Comparison of ENCODE assay signal across 7 cellular contexts in the genomic region with DNA sequence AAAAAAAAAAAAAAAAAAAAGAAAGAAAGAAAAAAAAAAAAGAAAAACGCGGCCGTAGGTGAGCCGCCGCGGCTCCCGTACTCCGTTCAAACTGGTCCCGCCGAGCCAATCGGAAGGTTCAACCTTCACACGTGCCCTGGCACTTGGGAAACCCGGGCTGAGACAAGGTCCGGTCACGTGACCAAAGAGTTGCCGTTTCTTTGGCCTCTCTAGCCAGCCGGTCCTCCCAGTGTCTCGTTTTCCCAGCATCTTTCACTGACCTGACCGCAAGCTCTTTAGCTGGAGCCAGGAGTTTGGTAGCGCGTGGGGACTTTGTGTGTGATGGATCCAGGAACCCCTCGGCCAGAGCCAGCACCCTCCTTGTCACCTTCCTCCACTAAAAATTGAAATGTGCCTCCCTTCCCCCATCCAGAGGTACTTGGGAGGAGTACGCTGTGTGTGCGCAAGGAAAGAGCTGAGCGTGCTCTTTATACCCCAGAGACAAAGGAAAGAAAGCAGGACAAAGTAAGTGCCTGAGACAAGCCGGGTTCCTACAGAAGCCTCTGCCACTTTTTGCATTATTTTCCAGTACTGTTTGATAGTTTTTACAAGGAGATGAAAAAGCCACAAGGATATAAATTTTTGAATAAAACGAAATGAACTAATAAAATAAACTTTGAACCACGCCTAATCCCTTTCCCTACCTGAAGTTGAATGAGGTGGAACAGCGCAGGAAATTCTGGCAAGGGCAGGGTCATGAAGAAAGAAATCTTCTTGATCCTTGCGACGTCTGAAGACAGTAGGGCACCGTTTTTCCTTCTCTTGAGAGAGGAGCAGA. TPM values are rescaled to one million over a fixed set of nuclear protein-coding genes. Genes with fewer than 3 reads are reported as not detected.
DNase-seq lines count a peak whose midpoint lies in the region; ATAC-seq, FAIRE-seq and TF ChIP-seq lines count a peak whose summit lies in the region.

No MANE protein-coding gene starts in this region.

- DNase-seq in NCI-H2107 (lab: John Stamatoyannopoulos, UW) (peak; percentile 96), body of pancreas (peak; percentile 96 to 99 (median 99)), iPS DF 19.7 (ENCODE audit: low read depth, low spot score) (peak; percentile 98), sciatic nerve (ENCODE audit: low spot score) (peak; percentile 97)

- WGBS in body of pancreas, 2 donors = 1 to 2% methylated on average over 31 to 32 of the region's 32 CpGs

- H3K27me3 ChIP-seq in body of pancreas = no peaks in the 10 kb centered on the region

- FAIRE-seq in TTC549 (lab: Jason Lieb, UNC) = peak; percentile 90

- ATAC-seq in GM18511 (IDR thresholded peaks at IDR 0.05; ENCODE audit: unreplicated experiment) = peak; percentile 83
- ATAC-seq in HG03060 (IDR thresholded peaks at IDR 0.05; ENCODE audit: low read depth, unreplicated experiment) = peak; percentile 71
- ATAC-seq in body of pancreas = peak; percentile 95
- ATAC-seq in sciatic nerve = peak; percentile 96

- H3K4me3 ChIP-seq in body of pancreas = peak overlapping the region; percentile 29 to 77

- intact Hi-C loops in body of pancreas (cut with DNase I) = no loop called here
- intact Hi-C loops in sciatic nerve (cut with DNase I) = no loop called here

- peaks cover 37% of the 10 kb centered on the region for H3K4me1 ChIP-seq in body of pancreas

- H3K9me3 ChIP-seq in body of pancreas = no peaks in the 10 kb centered on the region

- TF ChIP-seq CTCF in body of pancreas (IDR thresholded peaks at IDR 0.05) = peak in 1 of 7 experiments; percentile 5

- peak in 2 of 3 donors; percentile 37 to 41 for TF ChIP-seq POLR2A in body of pancreas (IDR thresholded peaks at IDR 0.05)

- H3K36me3 ChIP-seq in body of pancreas (replicated peaks in 1 of 2; ENCODE audit: insufficient read depth in 1 of 2, low read depth in 2 of 2) = no peaks in the 10 kb centered on the region

- peak overlapping the region; percentile 53 to 93 (median 88) for H3K27ac ChIP-seq in body of pancreas

RNA-seq across cellular contexts. Expression of gene TNPO2, which starts 1.0 kb away (rescaled TPM):
- total RNA-seq in body of pancreas = 10 to 100 TPM; 15.0 to 35.6 TPM
- 70.6 TPM for total RNA-seq in sciatic nerve

RNA-seq across cellular contexts. Expression of gene TRIR, which starts 11.7 kb away (rescaled TPM):
- total RNA-seq in body of pancreas = 100 to 1,000 TPM; 187 to 282 TPM
- 128 TPM for total RNA-seq in sciatic nerve

RNA-seq across cellular contexts. Expression of gene GET3, which starts 14.5 kb away (rescaled TPM):
- 10 to 100 TPM; 13.2 to 22.8 TPM for total RNA-seq in body of pancreas
- total RNA-seq in sciatic nerve = 30.1 TPM

RNA-seq across cellular contexts. Expression of gene FBXW9, which starts 26.3 kb away (rescaled TPM):
- total RNA-seq in body of pancreas (1 to 10 TPM; 3.9 to 4.0 TPM), sciatic nerve (3.6 TPM)

RNA-seq across cellular contexts. Expression of gene BEST2, which starts 28.8 kb away (rescaled TPM):
- total RNA-seq in body of pancreas = not detected
- not detected for total RNA-seq in sciatic nerve

Comparison
In these comparisons a context has a peak if more than half of its experiments do, and no peak if none do; other contexts are left out.
1. Peak in every context shown above with its lines: DNase-seq, ATAC-seq, H3K4me3 ChIP-seq and H3K27ac ChIP-seq.